Comparison of ENCODE assay signal across 8 cellular contexts in the genomic region with DNA sequence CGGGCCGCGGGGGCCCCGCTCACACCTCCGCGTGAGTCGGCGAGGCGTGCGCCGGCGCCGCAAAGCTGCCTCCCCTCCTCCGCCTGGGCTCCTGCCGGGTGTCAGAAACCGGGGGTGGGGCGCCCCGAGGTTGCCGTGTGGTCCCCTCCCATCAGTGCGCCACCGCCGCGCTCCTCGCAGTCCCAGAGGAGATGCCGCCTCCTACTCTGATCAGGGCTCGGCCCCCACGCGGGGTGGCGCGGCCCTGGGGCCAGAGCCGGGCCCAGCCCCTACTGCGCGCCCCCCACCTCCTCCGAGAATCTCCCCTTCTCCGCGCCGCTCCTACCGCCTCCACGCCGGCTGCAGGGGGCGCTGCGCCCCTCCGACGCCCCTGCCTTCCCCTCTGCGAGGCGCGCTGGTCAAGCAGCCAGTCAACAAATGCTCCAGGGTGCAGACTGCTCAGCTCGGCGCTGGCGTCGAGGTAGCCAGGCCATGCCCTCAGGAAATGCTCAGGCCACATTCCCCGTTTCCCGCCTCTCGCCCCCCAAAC. TPM values are rescaled to one million over a fixed set of nuclear protein-coding genes. Genes with fewer than 3 reads are reported as not detected.
A peak's percentile ranks its signal among the peaks of the same experiment; 100 is the strongest.
DNase-seq lines count a peak whose midpoint lies in the region; ATAC-seq and TF ChIP-seq lines count a peak whose summit lies in the region.

No MANE protein-coding gene starts in this region.

- TF ChIP-seq CTCF in HEK293 (tag by site-specific recombination; IDR thresholded peaks at IDR 0.05) (no peak; the same call in 1 of the 2 replicates), dorsolateral prefrontal cortex (IDR thresholded peaks at IDR 0.05 in 54 of 56, conservative IDR thresholded peaks at IDR 0.05 in 2 of 56; ENCODE audit: low read depth in 1 of 56, partially characterized antibody in 56 of 56) (peak in 52 of 56 donors; percentile 7 to 60 (median 44)), neural crest cell (conservative IDR thresholded peaks at IDR 0.05) (peak; percentile 65)

- H3K27ac ChIP-seq in ACC112 (ENCODE audit: low read depth, low read length) = no peak overlapping the region
- H3K27ac ChIP-seq in HEK293 (ENCODE audit: extremely low read depth, low read depth, low read length) = peak overlapping the region; percentile 24; the same call in 1 of the 2 replicates
- H3K27ac ChIP-seq in dorsolateral prefrontal cortex = peak overlapping the region in 22 of 59 donors; percentile 5 to 77 (median 50)

- H3K36me3 ChIP-seq in ACC112 (ENCODE audit: insufficient read depth, low read length) = no peaks in the 10 kb centered on the region
- H3K36me3 ChIP-seq in HEK293 (ENCODE audit: control insufficient read depth in 2 of 2, insufficient read depth in 1 of 2, low read length in 2 of 2) = peaks cover 0 to 4% of the 10 kb centered on the region in 2 experiments; a peak in 1 of 3 replicates

- no peaks in the 10 kb centered on the region for H3K9me3 Mint-ChIP-seq in neural crest cell

- H3K27me3 Mint-ChIP-seq in neural crest cell (ENCODE audit: low read depth) = peaks cover 30% of the 10 kb centered on the region

- peak; percentile 70 for DNase-seq in UCSD-AML1 (lab: John Stamatoyannopoulos, UW; ENCODE audit: unreplicated experiment)
- peak in 1 of 10 donors; percentile 51 for DNase-seq in dorsolateral prefrontal cortex
- peak; percentile 54 for DNase-seq in neural crest cell (ENCODE audit: low read depth, low spot score)
- DNase-seq in MV-4-11 (lab: John Stamatoyannopoulos, UW) = no peak
- DNase-seq in NCI-H526 treated with DMSO at 0.1 percent for 48 hours (lab: John Stamatoyannopoulos, UW) = no peak

- H3K4me1 ChIP-seq in ACC112 (ENCODE audit: control insufficient read depth, insufficient read depth, low read length, unreplicated experiment) (peaks cover 2% of the 10 kb centered on the region), HEK293 (ENCODE audit: control insufficient read depth, insufficient read depth, low read length) (peaks cover 3% of the 10 kb centered on the region; the same call in 1 of the 2 replicates)

- ATAC-seq in esophagus mucosa = no peak

- no peaks in the 10 kb centered on the region for H3K36me3 Mint-ChIP-seq in neural crest cell (ENCODE audit: low read depth)

- H3K4me3 ChIP-seq in ACC112 (ENCODE audit: low read depth, low read length) = peak overlapping the region; percentile 40; the same call in 1 of the 2 replicates
- H3K4me3 ChIP-seq in HEK293 (ENCODE audit: low read depth, low read length) = no peak overlapping the region
- H3K4me3 ChIP-seq in dorsolateral prefrontal cortex = peak overlapping the region in 56 of 59 donors; percentile 7 to 65 (median 48)

- H3K79me2 ChIP-seq in ACC112 (ENCODE audit: control insufficient read depth, insufficient read depth, low read length, unreplicated experiment) = no peaks in the 10 kb centered on the region

- H3K27me3 ChIP-seq in ACC112 (ENCODE audit: insufficient read depth, low read length) (peaks cover 25% of the 10 kb centered on the region), dorsolateral prefrontal cortex (peaks cover 0 to 17% (median 0%) of the 10 kb centered on the region in 45 donors)

- H2AFZ ChIP-seq in ACC112 (ENCODE audit: low read length, unreplicated experiment) = no peak overlapping the region

- POLR2A ChIA-PET in HEK293 (lab: Yijun Ruan, JAX) = interaction anchor here (1.3 to 2.0 kb wide), 2 partner anchors 12 to 132 kb away, joined by 3 to 9 read pairs; a partner anchor contains a TSS

- H3K9me3 ChIP-seq in HEK293 (ENCODE audit: control insufficient read depth, insufficient read depth, low read depth, low read length) = no peaks in the 10 kb centered on the region

- intact Hi-C loops in dorsolateral prefrontal cortex (cut with DNase I) = loop anchor here in 1 of 2 donors (5.0 kb wide), 1 partner anchor 77 kb away; no protein-coding TSS in a partner anchor

- H3K27ac Mint-ChIP-seq in neural crest cell (ENCODE audit: unreplicated experiment) = no peak overlapping the region

- peak overlapping the region; percentile 47 for H3K4me3 Mint-ChIP-seq in neural crest cell

- CTCF ChIA-PET in HEK293 (lab: Yijun Ruan, JAX) = interaction anchor here (0.7 to 3.7 kb wide), 5 partner anchors 9 to 192 kb away, joined by 3 to 18 read pairs (median 3); a partner anchor contains a TSS

- H3K4me1 Mint-ChIP-seq in neural crest cell = peaks cover 7% of the 10 kb centered on the region

TF ChIP-seq in HEK293, 187 proteins besides CTCF, POLR2A, EP300 and RAD21 (continues in another document):
- TF ChIP-seq KLF10 (tag by site-specific recombination; IDR thresholded peaks at IDR 0.05) (0 out of 2 replicates have a peak, but pooled peaks have one; percentile 35), ZNF140 (tag by site-specific recombination; IDR thresholded peaks at IDR 0.05) (no peak), ZBTB8A (tag by site-specific recombination; IDR thresholded peaks at IDR 0.05) (peak; percentile 35; the same call in 1 of the 2 replicates), GLIS1 (tag by site-specific recombination; IDR thresholded peaks at IDR 0.05) (peak; percentile 63), ZNF114 (tag by site-specific recombination; IDR thresholded peaks at IDR 0.05) (no peak), ZFHX2 (tag by site-specific recombination; conservative IDR thresholded peaks at IDR 0.05) (peak; percentile 88), GLIS2 (tag by site-specific recombination; IDR thresholded peaks at IDR 0.05) (peak; percentile 41; the same call in 1 of the 2 replicates)
- TF ChIP-seq, protein P1, sequence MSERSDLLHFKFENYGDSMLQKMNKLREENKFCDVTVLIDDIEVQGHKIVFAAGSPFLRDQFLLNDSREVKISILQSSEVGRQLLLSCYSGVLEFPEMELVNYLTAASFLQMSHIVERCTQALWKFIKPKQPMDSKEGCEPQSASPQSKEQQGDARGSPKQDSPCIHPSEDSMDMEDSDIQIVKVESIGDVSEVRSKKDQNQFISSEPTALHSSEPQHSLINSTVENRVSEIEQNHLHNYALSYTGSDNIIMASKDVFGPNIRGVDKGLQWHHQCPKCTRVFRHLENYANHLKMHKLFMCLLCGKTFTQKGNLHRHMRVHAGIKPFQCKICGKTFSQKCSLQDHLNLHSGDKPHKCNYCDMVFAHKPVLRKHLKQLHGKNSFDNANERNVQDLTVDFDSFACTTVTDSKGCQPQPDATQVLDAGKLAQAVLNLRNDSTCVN (tag by site-specific recombination; optimal IDR thresholded peaks at IDR 0.05) = peak; percentile 28
- TF ChIP-seq, protein P2, sequence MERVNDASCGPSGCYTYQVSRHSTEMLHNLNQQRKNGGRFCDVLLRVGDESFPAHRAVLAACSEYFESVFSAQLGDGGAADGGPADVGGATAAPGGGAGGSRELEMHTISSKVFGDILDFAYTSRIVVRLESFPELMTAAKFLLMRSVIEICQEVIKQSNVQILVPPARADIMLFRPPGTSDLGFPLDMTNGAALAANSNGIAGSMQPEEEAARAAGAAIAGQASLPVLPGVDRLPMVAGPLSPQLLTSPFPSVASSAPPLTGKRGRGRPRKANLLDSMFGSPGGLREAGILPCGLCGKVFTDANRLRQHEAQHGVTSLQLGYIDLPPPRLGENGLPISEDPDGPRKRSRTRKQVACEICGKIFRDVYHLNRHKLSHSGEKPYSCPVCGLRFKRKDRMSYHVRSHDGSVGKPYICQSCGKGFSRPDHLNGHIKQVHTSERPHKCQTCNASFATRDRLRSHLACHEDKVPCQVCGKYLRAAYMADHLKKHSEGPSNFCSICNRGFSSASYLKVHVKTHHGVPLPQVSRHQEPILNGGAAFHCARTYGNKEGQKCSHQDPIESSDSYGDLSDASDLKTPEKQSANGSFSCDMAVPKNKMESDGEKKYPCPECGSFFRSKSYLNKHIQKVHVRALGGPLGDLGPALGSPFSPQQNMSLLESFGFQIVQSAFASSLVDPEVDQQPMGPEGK (tag by site-specific recombination; IDR thresholded peaks at IDR 0.05) = peak; percentile 60; the same call in 1 of the 2 replicates
- TF ChIP-seq, protein P3, sequence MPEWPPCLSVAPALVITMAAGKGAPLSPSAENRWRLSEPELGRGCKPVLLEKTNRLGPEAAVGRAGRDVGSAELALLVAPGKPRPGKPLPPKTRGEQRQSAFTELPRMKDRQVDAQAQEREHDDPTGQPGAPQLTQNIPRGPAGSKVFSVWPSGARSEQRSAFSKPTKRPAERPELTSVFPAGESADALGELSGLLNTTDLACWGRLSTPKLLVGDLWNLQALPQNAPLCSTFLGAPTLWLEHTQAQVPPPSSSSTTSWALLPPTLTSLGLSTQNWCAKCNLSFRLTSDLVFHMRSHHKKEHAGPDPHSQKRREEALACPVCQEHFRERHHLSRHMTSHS (tag by site-specific recombination; IDR thresholded peaks at IDR 0.05) = no peak
- TF ChIP-seq, protein P4, sequence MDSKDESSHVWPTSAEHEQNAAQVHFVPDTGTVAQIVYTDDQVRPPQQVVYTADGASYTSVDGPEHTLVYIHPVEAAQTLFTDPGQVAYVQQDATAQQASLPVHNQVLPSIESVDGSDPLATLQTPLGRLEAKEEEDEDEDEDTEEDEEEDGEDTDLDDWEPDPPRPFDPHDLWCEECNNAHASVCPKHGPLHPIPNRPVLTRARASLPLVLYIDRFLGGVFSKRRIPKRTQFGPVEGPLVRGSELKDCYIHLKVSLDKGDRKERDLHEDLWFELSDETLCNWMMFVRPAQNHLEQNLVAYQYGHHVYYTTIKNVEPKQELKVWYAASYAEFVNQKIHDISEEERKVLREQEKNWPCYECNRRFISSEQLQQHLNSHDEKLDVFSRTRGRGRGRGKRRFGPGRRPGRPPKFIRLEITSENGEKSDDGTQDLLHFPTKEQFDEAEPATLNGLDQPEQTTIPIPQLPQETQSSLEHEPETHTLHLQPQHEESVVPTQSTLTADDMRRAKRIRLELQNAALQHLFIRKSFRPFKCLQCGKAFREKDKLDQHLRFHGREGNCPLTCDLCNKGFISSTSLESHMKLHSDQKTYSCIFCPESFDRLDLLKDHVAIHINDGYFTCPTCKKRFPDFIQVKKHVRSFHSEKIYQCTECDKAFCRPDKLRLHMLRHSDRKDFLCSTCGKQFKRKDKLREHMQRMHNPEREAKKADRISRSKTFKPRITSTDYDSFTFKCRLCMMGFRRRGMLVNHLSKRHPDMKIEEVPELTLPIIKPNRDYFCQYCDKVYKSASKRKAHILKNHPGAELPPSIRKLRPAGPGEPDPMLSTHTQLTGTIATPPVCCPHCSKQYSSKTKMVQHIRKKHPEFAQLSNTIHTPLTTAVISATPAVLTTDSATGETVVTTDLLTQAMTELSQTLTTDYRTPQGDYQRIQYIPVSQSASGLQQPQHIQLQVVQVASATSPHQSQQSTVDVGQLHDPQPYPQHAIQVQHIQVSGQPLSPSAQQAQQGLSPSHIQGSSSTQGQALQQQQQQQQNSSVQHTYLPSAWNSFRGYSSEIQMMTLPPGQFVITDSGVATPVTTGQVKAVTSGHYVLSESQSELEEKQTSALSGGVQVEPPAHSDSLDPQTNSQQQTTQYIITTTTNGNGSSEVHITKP (tag by site-specific recombination; IDR thresholded peaks at IDR 0.05) = peak; percentile 60

RNA-seq across cellular contexts. Expression of a gene that starts 0.5 kb away (rescaled TPM):
- total RNA-seq in dorsolateral prefrontal cortex (10 to 100 TPM; 15.2 to 59.3 (median 34.5) TPM), neural crest cell (2.7 and 4.2 TPM in 2 replicates), esophagus mucosa (18.9 TPM)

RNA-seq across cellular contexts. Expression of a gene that starts 12.1 kb away (rescaled TPM):
- 10 to 100 TPM; 29.1 to 76.6 (median 47.9) TPM for total RNA-seq in dorsolateral prefrontal cortex
- 25.6 and 27.1 TPM in 2 replicates for total RNA-seq in neural crest cell
- total RNA-seq in esophagus mucosa = 14.7 TPM

Comparison
In these comparisons a context has a peak if more than half of its experiments do, and no peak if none do; other contexts are left out.
1. DNase-seq: peak in UCSD-AML1 (single experiment) and neural crest cell (single experiment); none in MV-4-11 (single experiment) and NCI-H526 treated with DMSO at 0.1 percent for 48 hours (single experiment).